Comparison of ENCODE assay signal across 16 cellular contexts in the genomic region with DNA sequence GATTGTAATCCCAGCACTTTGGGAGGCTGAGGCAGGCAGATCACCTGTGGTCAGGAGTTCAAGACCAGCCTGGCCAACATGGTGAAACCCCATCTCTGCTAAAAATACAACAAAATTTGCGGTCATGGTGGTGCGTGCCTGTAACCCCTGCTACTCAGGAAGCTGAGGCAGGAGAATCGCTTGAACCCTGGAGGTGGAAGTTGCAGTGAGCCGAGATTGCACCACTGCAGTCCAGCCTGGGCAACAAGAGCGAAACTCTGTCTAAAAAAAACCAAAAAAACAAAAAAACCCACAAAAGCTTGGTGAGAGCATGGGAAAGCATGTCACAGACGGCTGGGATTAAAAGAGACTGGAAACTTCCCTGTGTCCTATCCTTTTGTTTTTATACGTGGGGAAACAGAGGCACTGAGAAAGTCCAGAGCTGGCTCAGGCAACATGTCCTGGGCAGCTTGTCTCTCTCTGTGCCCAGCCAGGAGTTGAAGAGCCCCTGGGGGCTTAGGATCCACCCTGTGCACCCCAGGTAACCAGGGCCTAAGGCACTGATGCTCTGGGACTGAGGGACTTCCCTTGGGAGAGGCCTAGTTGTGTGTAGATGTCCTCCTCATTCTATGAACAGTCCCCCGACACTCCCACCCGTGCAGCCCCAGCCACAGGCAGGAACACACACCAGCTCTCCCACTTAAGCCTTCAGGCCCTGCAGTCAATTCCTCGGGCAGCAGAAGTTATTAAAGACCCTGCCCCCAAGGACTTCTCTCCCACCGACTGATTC. TPM values are rescaled to one million over a fixed set of nuclear protein-coding genes. Genes with fewer than 3 reads are reported as not detected.
A peak's percentile ranks its signal among the peaks of the same experiment; 100 is the strongest.
DNase-seq lines count a peak whose midpoint lies in the region; ATAC-seq, FAIRE-seq and TF ChIP-seq lines count a peak whose summit lies in the region.
"Had no signal": no experiment of that assay in that cellular context is flagged by ENCODE, and none has a peak within 500 bp of the region (broad histone marks: within the 10 kb centered on the region; RNA-seq: fewer than 3 reads in every experiment).

No MANE protein-coding gene starts in this region.

- H3K36me3 Mint-ChIP-seq in chondrocyte (ENCODE audit: low read depth): no peaks in the 10 kb centered on the region
- H3K36me3 Mint-ChIP-seq in stimulated activated naive B cell treated with anti-CD40 and anti-IgM and Interleukin-4, amounts not matched to agents 10 μg/mL and 1 μg/mL and 100 μg/mL, for 72 hours: peaks cover under 1 to 8% of the 10 kb centered on the region in 2 donors
- H3K36me3 Mint-ChIP-seq: CD8-positive, alpha-beta memory T cell had no signal

- no peak for DNase-seq in GM12891 (ENCODE audit: insufficient read length, low spot score)
- peak; percentile 10 for DNase-seq in MV-4-11 (lab: John Stamatoyannopoulos, UW)
- DNase-seq in chondrocyte (ENCODE audit: low spot score): peak; percentile 41
- DNase-seq in stimulated activated naive B cell treated with anti-CD40 and anti-IgM and Interleukin-4, amounts not matched to agents 10 μg/mL and 1 μg/mL and 100 μg/mL, for 72 hours: no peak
- DNase-seq in NCI-H2107 treated with DMSO at 0.1 percent for 48 hours (lab: John Stamatoyannopoulos, UW; ENCODE audit: unreplicated experiment): no peak
- no peak for DNase-seq in DMS53 (lab: John Stamatoyannopoulos, UW)
- DNase-seq: BE2C; Caco-2; CD8-positive, alpha-beta memory T cell; IMR-90; KBM-7 had no signal

- no peak overlapping the region for H3K4me3 Mint-ChIP-seq in chondrocyte (ENCODE audit: unreplicated experiment)
- H3K4me3 Mint-ChIP-seq in stimulated activated naive B cell treated with anti-CD40 and anti-IgM and Interleukin-4, amounts not matched to agents 10 μg/mL and 1 μg/mL and 100 μg/mL, for 72 hours: no peak overlapping the region
- H3K4me3 Mint-ChIP-seq: CD8-positive, alpha-beta memory T cell had no signal

- no peak for TF ChIP-seq CTCF in chondrocyte (IDR thresholded peaks at IDR 0.05)

- peaks cover 15% of the 10 kb centered on the region for H3K4me1 Mint-ChIP-seq in chondrocyte (ENCODE audit: low read depth)
- H3K4me1 Mint-ChIP-seq in stimulated activated naive B cell treated with anti-CD40 and anti-IgM and Interleukin-4, amounts not matched to agents 10 μg/mL and 1 μg/mL and 100 μg/mL, for 72 hours: peaks cover 47 to 48% of the 10 kb centered on the region in 2 donors

- H3K27ac Mint-ChIP-seq in chondrocyte (ENCODE audit: unreplicated experiment): no peak overlapping the region
- H3K27ac Mint-ChIP-seq in stimulated activated naive B cell treated with anti-CD40 and anti-IgM and Interleukin-4, amounts not matched to agents 10 μg/mL and 1 μg/mL and 100 μg/mL, for 72 hours: peak overlapping the region; percentile 86

- TF ChIP-seq POLR2A in GM12891 (IDR thresholded peaks at IDR 0.05; ENCODE audit: low read depth, low read length): no peak

- no peaks in the 10 kb centered on the region for H3K9me3 Mint-ChIP-seq in chondrocyte (ENCODE audit: low read depth)
- H3K9me3 Mint-ChIP-seq in stimulated activated naive B cell treated with anti-CD40 and anti-IgM and Interleukin-4, amounts not matched to agents 10 μg/mL and 1 μg/mL and 100 μg/mL, for 72 hours: no peaks in the 10 kb centered on the region
- H3K9me3 Mint-ChIP-seq: CD8-positive, alpha-beta memory T cell had no signal

- ATAC-seq in stimulated activated naive B cell treated with anti-CD40 and anti-IgM and Interleukin-4, amounts not matched to agents 10 μg/mL and 1 μg/mL and 100 μg/mL, for 72 hours (replicated peaks): no peak
- no peak for ATAC-seq in GM18867 (IDR thresholded peaks at IDR 0.05; ENCODE audit: unreplicated experiment)
- ATAC-seq: A549, HCT116 had no signal

- peaks cover 64% of the 10 kb centered on the region for H3K27me3 Mint-ChIP-seq in chondrocyte (ENCODE audit: low read depth)
- peaks cover 0 to 16% of the 10 kb centered on the region in 2 donors for H3K27me3 Mint-ChIP-seq in stimulated activated naive B cell treated with anti-CD40 and anti-IgM and Interleukin-4, amounts not matched to agents 10 μg/mL and 1 μg/mL and 100 μg/mL, for 72 hours

- no peak for FAIRE-seq in GM12891 (lab: Jason Lieb, UNC)
- FAIRE-seq: A549, H54 had no signal

TF ChIP-seq in GM12891, 5 proteins besides CTCF, POLR2A, EP300 and RAD21:
- TF ChIP-seq TAF1 (IDR thresholded peaks at IDR 0.05; ENCODE audit: low read depth, low read length) (no peak), POLR2AphosphoS5 (IDR thresholded peaks at IDR 0.05; ENCODE audit: low read depth, low read length) (peak; percentile 40; the same call in 1 of the 2 replicates)

RNA-seq across cellular contexts. Expression of a gene that starts 16.0 kb away (rescaled TPM):
- 130 TPM for polyA plus RNA-seq in GM12891 (2012; ENCODE audit: low read depth, missing spikeins)
- 2.4 to 2.5 TPM in 2 of 3 replicates, not detected in the other for total RNA-seq in chondrocyte
- total RNA-seq: Caco-2, HT-29 had no signal

RNA-seq across cellular contexts. Expression of a gene that starts 44.3 kb away (rescaled TPM):
- polyA plus RNA-seq in GM12891 (2012; ENCODE audit: low read depth, missing spikeins): 13.5 TPM
- 25.1 to 27.3 TPM (median 26.2 TPM) in 3 replicates for total RNA-seq in chondrocyte

Comparison
In these comparisons a context has a peak if more than half of its experiments do, and no peak if none do; other contexts are left out.
1. DNase-seq: peak in MV-4-11 (single experiment) and chondrocyte (single experiment); none in GM12891 (single experiment), stimulated activated naive B cell treated with anti-CD40 and anti-IgM and Interleukin-4, amounts not matched to agents 10 μg/mL and 1 μg/mL and 100 μg/mL, for 72 hours (single experiment), NCI-H2107 treated with DMSO at 0.1 percent for 48 hours (single experiment) and DMS53 (single experiment).